In the genomic region with DNA sequence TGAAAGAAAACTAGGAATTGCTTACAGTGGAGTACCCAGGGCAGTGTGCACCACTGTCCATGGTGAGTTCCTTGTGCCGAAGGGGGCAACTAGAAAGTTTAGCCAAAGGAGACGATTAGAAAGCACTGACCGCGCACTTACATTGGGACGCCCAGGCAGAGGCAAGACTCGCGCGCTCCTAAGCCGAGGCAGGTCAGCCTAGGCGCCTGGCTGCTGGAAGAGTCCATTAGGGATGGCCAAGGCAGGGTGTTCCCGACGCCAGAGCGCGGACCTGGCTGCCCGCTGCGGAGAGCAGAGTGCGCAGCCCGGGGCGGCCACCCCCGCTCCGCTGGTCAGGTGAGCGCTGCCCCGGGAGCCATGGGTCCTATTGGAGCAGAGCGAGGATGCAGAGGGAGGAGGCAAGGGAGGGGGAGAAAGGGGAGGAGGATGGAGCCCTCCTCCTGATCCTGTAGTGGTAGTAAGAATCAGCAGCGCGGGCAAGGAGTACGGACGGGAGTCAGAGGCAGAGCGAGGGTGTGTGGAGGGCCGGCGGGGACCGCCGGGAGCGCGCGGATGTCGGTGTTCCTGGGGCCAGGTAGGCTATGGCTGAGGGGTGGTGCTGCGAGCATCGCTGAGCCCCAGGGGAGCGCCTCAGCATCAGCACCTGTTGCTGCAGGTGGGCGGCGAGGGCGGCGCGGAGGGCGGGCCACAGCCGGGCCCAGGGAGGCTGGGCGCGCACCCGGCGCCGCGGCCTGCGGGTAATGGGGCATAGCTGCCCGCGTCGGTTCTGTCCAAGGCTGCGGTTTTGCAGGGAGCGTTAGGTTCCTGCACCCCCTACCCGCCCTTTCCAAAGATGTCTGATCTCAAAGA, we compare ENCODE assay signal across 9 cellular contexts. TPM values are rescaled to one million over a fixed set of nuclear protein-coding genes. Genes with fewer than 3 reads are reported as not detected.
A peak's percentile ranks its signal among the peaks of the same experiment; 100 is the strongest.
DNase-seq lines count a peak whose midpoint lies in the region; ATAC-seq lines count a peak whose summit lies in the region.
"Had no signal": no experiment of that assay in that cellular context is flagged by ENCODE, and none has a peak within 500 bp of the region (broad histone marks: within the 10 kb centered on the region; RNA-seq: fewer than 3 reads in every experiment).

A gene with protein sequence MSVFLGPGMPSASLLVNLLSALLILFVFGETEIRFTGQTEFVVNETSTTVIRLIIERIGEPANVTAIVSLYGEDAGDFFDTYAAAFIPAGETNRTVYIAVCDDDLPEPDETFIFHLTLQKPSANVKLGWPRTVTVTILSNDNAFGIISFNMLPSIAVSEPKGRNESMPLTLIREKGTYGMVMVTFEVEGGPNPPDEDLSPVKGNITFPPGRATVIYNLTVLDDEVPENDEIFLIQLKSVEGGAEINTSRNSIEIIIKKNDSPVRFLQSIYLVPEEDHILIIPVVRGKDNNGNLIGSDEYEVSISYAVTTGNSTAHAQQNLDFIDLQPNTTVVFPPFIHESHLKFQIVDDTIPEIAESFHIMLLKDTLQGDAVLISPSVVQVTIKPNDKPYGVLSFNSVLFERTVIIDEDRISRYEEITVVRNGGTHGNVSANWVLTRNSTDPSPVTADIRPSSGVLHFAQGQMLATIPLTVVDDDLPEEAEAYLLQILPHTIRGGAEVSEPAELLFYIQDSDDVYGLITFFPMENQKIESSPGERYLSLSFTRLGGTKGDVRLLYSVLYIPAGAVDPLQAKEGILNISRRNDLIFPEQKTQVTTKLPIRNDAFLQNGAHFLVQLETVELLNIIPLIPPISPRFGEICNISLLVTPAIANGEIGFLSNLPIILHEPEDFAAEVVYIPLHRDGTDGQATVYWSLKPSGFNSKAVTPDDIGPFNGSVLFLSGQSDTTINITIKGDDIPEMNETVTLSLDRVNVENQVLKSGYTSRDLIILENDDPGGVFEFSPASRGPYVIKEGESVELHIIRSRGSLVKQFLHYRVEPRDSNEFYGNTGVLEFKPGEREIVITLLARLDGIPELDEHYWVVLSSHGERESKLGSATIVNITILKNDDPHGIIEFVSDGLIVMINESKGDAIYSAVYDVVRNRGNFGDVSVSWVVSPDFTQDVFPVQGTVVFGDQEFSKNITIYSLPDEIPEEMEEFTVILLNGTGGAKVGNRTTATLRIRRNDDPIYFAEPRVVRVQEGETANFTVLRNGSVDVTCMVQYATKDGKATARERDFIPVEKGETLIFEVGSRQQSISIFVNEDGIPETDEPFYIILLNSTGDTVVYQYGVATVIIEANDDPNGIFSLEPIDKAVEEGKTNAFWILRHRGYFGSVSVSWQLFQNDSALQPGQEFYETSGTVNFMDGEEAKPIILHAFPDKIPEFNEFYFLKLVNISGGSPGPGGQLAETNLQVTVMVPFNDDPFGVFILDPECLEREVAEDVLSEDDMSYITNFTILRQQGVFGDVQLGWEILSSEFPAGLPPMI (N-terminal part only) (plus strand): TSS at position 454 of the 849 bp plus-strand sequence. CDS start 99 bp downstream, at position 553.

- ATAC-seq in activated CD4-positive, alpha-beta T cell treated with anti-CD3 and anti-CD28 coated beads for 36 hours = peak; percentile 69
- ATAC-seq in GM18519 (IDR thresholded peaks at IDR 0.05; ENCODE audit: low FRiP score, unreplicated experiment) = no peak

- peak within 1 kb of the TSS; percentile 61 for H3K9ac ChIP-seq in endocrine pancreas (ENCODE audit: control insufficient read depth, insufficient read depth, low read length)
- H3K9ac ChIP-seq: BLaER1 treated with 17β-estradiol and CSF1 and Interleukin-3, amounts not matched to agents 10 nM and 100 nM had no signal

- no peaks in the 10 kb centered on the region for H3K36me3 ChIP-seq in endocrine pancreas (ENCODE audit: control insufficient read depth, insufficient read depth, low read length)
- H3K36me3 ChIP-seq in thymus (ENCODE audit: control insufficient read depth, insufficient read depth) = no peaks in the 10 kb centered on the region
- H3K36me3 ChIP-seq: BLaER1 treated with 17β-estradiol and CSF1 and Interleukin-3, amounts not matched to agents 10 nM and 100 nM had no signal

- intact Hi-C loops in activated CD4-positive, alpha-beta T cell treated with anti-CD3 and anti-CD28 coated beads for 36 hours (cut with DNase I, micrococcal nuclease) = no loop called here

- H3K4me3 ChIP-seq in endocrine pancreas (ENCODE audit: control insufficient read depth, insufficient read depth, low read length) (peak within 1 kb of the TSS; percentile 90), thymus (ENCODE audit: low read length) (peak within 1 kb of the TSS; percentile 34)
- H3K4me3 ChIP-seq: BLaER1 treated with 17β-estradiol and CSF1 and Interleukin-3, amounts not matched to agents 10 nM and 100 nM had no signal

- CTCF ChIA-PET in activated CD4-positive, alpha-beta T cell treated with anti-CD3 and anti-CD28 coated beads for 36 hours (lab: Charles Lee) = no interaction called here

- POLR2A ChIA-PET in activated CD4-positive, alpha-beta T cell treated with anti-CD3 and anti-CD28 coated beads for 36 hours (lab: Charles Lee) = no interaction called here

- no peak within 1 kb of the TSS for H3K27ac Mint-ChIP-seq in activated CD4-positive, alpha-beta T cell treated with anti-CD3 and anti-CD28 coated beads for 36 hours

- peaks cover 10% of the 10 kb centered on the region for H3K4me1 Mint-ChIP-seq in activated CD4-positive, alpha-beta T cell treated with anti-CD3 and anti-CD28 coated beads for 36 hours

- H3K9me3 ChIP-seq in endocrine pancreas (ENCODE audit: control insufficient read depth, low read length) (no peaks in the 10 kb centered on the region), thymus (ENCODE audit: control insufficient read depth) (no peaks in the 10 kb centered on the region)

- DNase-seq in activated CD4-positive, alpha-beta T cell treated with anti-CD3 and anti-CD28 coated beads for 36 hours = peak; percentile 23
- DNase-seq in activated CD4-positive, alpha-beta T cell treated with anti-CD3 and anti-CD28 coated beads, Interleukin-2, amount 50 U/mL, for 1 hour = no peak
- peak; percentile 85 for DNase-seq in HuH-7 (ENCODE audit: low spot score)
- DNase-seq in SHP77 treated with DMSO at 0.1 percent for 48 hours (lab: John Stamatoyannopoulos, UW) = peak; percentile 95
- peak; percentile 36 for DNase-seq in medulla oblongata (ENCODE audit: extremely low spot score)

- peak within 1 kb of the TSS; percentile 58 for H3K4me3 Mint-ChIP-seq in activated CD4-positive, alpha-beta T cell treated with anti-CD3 and anti-CD28 coated beads for 36 hours

- H3K27me3 Mint-ChIP-seq in activated CD4-positive, alpha-beta T cell treated with anti-CD3 and anti-CD28 coated beads for 36 hours = peaks cover 61% of the 10 kb centered on the region

- H3K27me3 ChIP-seq in endocrine pancreas (ENCODE audit: control insufficient read depth, insufficient read depth, low read length) (no peaks in the 10 kb centered on the region), thymus (ENCODE audit: control insufficient read depth, insufficient read depth) (peaks cover 18% of the 10 kb centered on the region)

- no peaks in the 10 kb centered on the region for H3K36me3 Mint-ChIP-seq in activated CD4-positive, alpha-beta T cell treated with anti-CD3 and anti-CD28 coated beads for 36 hours (ENCODE audit: low read depth)

- peak within 1 kb of the TSS; percentile 31 for H3K27ac ChIP-seq in thymus (ENCODE audit: low read depth)
- H3K27ac ChIP-seq: BLaER1 treated with 17β-estradiol and CSF1 and Interleukin-3, amounts not matched to agents 10 nM and 100 nM had no signal

- peaks cover 16% of the 10 kb centered on the region for H3K4me1 ChIP-seq in endocrine pancreas (ENCODE audit: control insufficient read depth, insufficient read depth, low read length)
- H3K4me1 ChIP-seq in thymus (ENCODE audit: control insufficient read depth, insufficient read depth, low read length) = no peaks in the 10 kb centered on the region
- H3K4me1 ChIP-seq: BLaER1 treated with 17β-estradiol and CSF1 and Interleukin-3, amounts not matched to agents 10 nM and 100 nM had no signal

- 1% methylated on average over 60 of the region's 60 CpGs for WGBS in thymus

- H3K9me3 Mint-ChIP-seq in activated CD4-positive, alpha-beta T cell treated with anti-CD3 and anti-CD28 coated beads for 36 hours (ENCODE audit: low read depth) = no peaks in the 10 kb centered on the region

RNA-seq across cellular contexts. Expression of the gene that starts here (rescaled TPM):
- total RNA-seq in activated CD4-positive, alpha-beta T cell treated with anti-CD3 and anti-CD28 coated beads for 36 hours = under 1 TPM; 0.02 to 0.12 TPM
- polyA plus RNA-seq in thymus = 5.1 TPM

Comparison
In these comparisons a context has a peak if more than half of its experiments do, and no peak if none do; other contexts are left out.
1. Peak in DNase-seq and ATAC-seq in activated CD4-positive, alpha-beta T cell treated with anti-CD3 and anti-CD28 coated beads for 36 hours; RNA of the gene not detected or under 1 TPM.